In the genomic region with DNA sequence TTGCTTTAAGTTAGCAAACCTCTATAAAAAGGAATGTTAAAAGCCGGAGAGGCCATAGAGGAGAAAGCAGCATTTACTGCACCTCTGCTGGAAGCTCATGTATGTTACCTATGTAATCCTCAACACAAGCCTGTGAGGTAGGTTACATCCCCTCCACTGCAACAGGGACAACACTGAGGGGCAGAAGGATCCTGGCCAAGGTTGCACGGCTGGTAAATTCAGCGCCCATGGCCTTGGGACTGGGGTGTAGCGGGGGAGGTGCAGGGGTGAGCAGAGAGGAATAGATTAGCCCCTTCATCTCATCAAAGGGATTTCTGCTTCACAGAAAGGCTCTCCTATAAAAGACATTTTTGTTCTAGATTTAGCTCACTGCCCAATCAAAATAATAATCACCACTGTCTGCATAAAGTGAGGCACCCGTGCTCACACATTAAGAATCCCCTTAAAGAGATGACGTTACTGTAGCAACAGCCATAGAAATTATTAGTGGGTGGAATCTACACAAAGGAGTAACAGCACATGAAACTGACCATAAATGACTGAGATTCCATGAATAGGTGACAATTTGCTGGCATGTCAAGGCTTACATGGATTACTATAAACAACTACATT, we compare ENCODE assay signal across 8 cellular contexts. TPM values are rescaled to one million over a fixed set of nuclear protein-coding genes. Genes with fewer than 3 reads are reported as not detected.
A peak's percentile ranks its signal among the peaks of the same experiment; 100 is the strongest.
DNase-seq lines count a peak whose midpoint lies in the region; TF ChIP-seq lines count a peak whose summit lies in the region.

No MANE protein-coding gene starts in this region.

- H3K9me3 Mint-ChIP-seq in Calu3 (ENCODE audit: low read depth, unreplicated experiment): no peaks in the 10 kb centered on the region

- H3K27me3 ChIP-seq in esophagus squamous epithelium (no peaks in the 10 kb centered on the region), rectal smooth muscle tissue (ENCODE audit: control insufficient read depth, insufficient read depth, low read length) (no peaks in the 10 kb centered on the region)

- peak overlapping the region in 3 of 4 donors; percentile 44 to 80 (median 70) for H3K27ac ChIP-seq in esophagus squamous epithelium
- H3K27ac ChIP-seq in rectal smooth muscle tissue (ENCODE audit: low read depth, low read length): no peak overlapping the region

- H3K4me3 ChIP-seq in esophagus squamous epithelium (peak overlapping the region in 3 of 4 donors; percentile 49 to 74 (median 56)), rectal smooth muscle tissue (ENCODE audit: low read length) (peak overlapping the region; percentile 56)

- 39 to 49% methylated on average over 6 of the region's 6 CpGs for WGBS in esophagus squamous epithelium, 2 donors

- H3K9ac ChIP-seq in rectal smooth muscle tissue (ENCODE audit: low read length): no peak overlapping the region

- intact Hi-C loops in Calu3 (cut with micrococcal nuclease; ENCODE audit: unreplicated experiment) (loop anchor here (1.0 kb wide), 1 partner anchor 28 kb away; no protein-coding TSS in a partner anchor), esophagus squamous epithelium (cut with DNase I) (no loop called here)

- TF ChIP-seq POLR2A in esophagus squamous epithelium (IDR thresholded peaks at IDR 0.05): no peak

- in situ Hi-C loops in SK-MEL-5 (cut with HindIII; ENCODE audit: low pct_unique_long_range_greater_than_20kb, low sequenced_read_pairs): no loop called here

- H3K4me1 Mint-ChIP-seq in Calu3 (ENCODE audit: low read depth, unreplicated experiment): peaks cover 60% of the 10 kb centered on the region

- no peaks in the 10 kb centered on the region for H3K27me3 Mint-ChIP-seq in Calu3 (ENCODE audit: unreplicated experiment)

- DNase-seq in Calu3: no peak
- peak; percentile 2 for DNase-seq in SK-MEL-5 (ENCODE audit: low read depth, low spot score)
- DNase-seq in esophagus squamous epithelium (lab: John Stamatoyannopoulos, UW): no peak
- DNase-seq in inferior parietal cortex (ENCODE audit: extremely low spot score): no peak
- no peak for DNase-seq in LoVo (ENCODE audit: low spot score)
- no peak for DNase-seq in T-helper 9 cell
- DNase-seq in DMS153 (lab: John Stamatoyannopoulos, UW): no peak

- CTCF ChIA-PET in Calu3 (lab: Charles Lee): interaction anchor here (0.8 to 1.2 kb wide), 4 partner anchors 24 to 106 kb away, joined by 3 read pairs; a partner anchor contains a TSS

- H3K27ac Mint-ChIP-seq in Calu3 (ENCODE audit: unreplicated experiment): peak overlapping the region; percentile 88

- H3K4me1 ChIP-seq in esophagus squamous epithelium (peaks cover 40 to 83% (median 72%) of the 10 kb centered on the region in 3 donors), rectal smooth muscle tissue (ENCODE audit: control insufficient read depth, insufficient read depth, low read length) (peaks cover 34% of the 10 kb centered on the region)

- TF ChIP-seq CTCF in Calu3 (IDR thresholded peaks at IDR 0.05; ENCODE audit: unreplicated experiment) (no peak), esophagus squamous epithelium (IDR thresholded peaks at IDR 0.05) (no peak)

- H3K36me3 Mint-ChIP-seq in Calu3 (ENCODE audit: insufficient read depth, unreplicated experiment): peaks cover 62% of the 10 kb centered on the region

- peak overlapping the region; percentile 96 for H3K4me3 Mint-ChIP-seq in Calu3 (ENCODE audit: low read depth, unreplicated experiment)

- no peaks in the 10 kb centered on the region for H3K36me3 ChIP-seq in esophagus squamous epithelium
- H3K36me3 ChIP-seq in rectal smooth muscle tissue (ENCODE audit: control insufficient read depth, insufficient read depth, low read length): no peaks in the 10 kb centered on the region

- no TSS peak for BruUV-seq in Calu3 (replicated peaks; lab: Mats Ljungman, UMichigan)

- no peaks in the 10 kb centered on the region for H3K9me3 ChIP-seq in esophagus squamous epithelium

RNA-seq across cellular contexts. Expression of a gene that starts 3.3 kb away (rescaled TPM):
- total RNA-seq in Calu3 (2022) (41.3 and 45.4 TPM in 2 replicates), esophagus squamous epithelium (10 to 100 TPM in 3 of 4 donors, 1 to 10 TPM in 1; 8.3 to 19.6 (median 14.7) TPM)
- total RNA-seq in SK-MEL-5 (2014; rRNA removed; shearing (Covaris generic)): 6.0 and 7.2 TPM in 2 replicates
- 16.0 and 17.6 TPM in 2 replicates for polyA plus RNA-seq in SK-MEL-5 (2015; cell fraction: cytosol; rRNA removed)
- polyA plus RNA-seq in SK-MEL-5 (2015; cell fraction: nucleus; rRNA removed): 17.5 and 23.1 TPM in 2 replicates
